8 cellular contexts compared by ENCODE assay signal in genomic region chr19:56476671-56477428, GRCh38. TPM values are rescaled to one million over a fixed set of nuclear protein-coding genes. Genes with fewer than 3 reads are reported as not detected.
A peak's percentile ranks its signal among the peaks of the same experiment; 100 is the strongest.
DNase-seq lines count a peak whose midpoint lies in the region; ATAC-seq and TF ChIP-seq lines count a peak whose summit lies in the region.

Gene ZNF667, minus strand, starts transcription at chr19:56477345. Its CDS starts 14,975 bp downstream, at chr19:56462370.

- no peak within 1 kb of the TSS for H3K27ac Mint-ChIP-seq in activated T-helper 2 cell treated with anti-CD3 and anti-CD28 coated beads, Interferon-gamma antibody, Interleukin-2, Interleukin-4, amounts not matched to agents 10 μg/mL and 5 μg/mL and 100 μg/mL, durations not matched to agents 14 hours and 24 hours and 36 hours

- under 1% methylated on average over 45 of the region's 69 CpGs for WGBS in prostate gland

- peaks cover 12% of the 10 kb centered on the region for H3K36me3 Mint-ChIP-seq in activated T-helper 2 cell treated with anti-CD3 and anti-CD28 coated beads, Interferon-gamma antibody, Interleukin-2, Interleukin-4, amounts not matched to agents 10 μg/mL and 5 μg/mL and 100 μg/mL, durations not matched to agents 14 hours and 24 hours and 36 hours (ENCODE audit: low read depth)

- no peaks in the 10 kb centered on the region for H4K20me1 ChIP-seq in Karpas-422 (ENCODE audit: insufficient read depth, low read depth, low read length)

- H3K9ac ChIP-seq in Karpas-422 (ENCODE audit: low read length), result no peak within 1 kb of the TSS

- intact Hi-C loops in activated T-helper 2 cell treated with anti-CD3 and anti-CD28 coated beads, Interferon-gamma antibody, Interleukin-2, Interleukin-4, amounts not matched to agents 10 μg/mL and 5 μg/mL and 100 μg/mL, durations not matched to agents 14 hours and 24 hours and 36 hours (cut with micrococcal nuclease), result no loop called here
- intact Hi-C loops in prostate gland (cut with DNase I), result loop anchor here (2.0 kb wide), 1 partner anchor 84 kb away; the partner anchor contains the start of gene ZNF582

- H3K4me1 Mint-ChIP-seq in activated T-helper 2 cell treated with anti-CD3 and anti-CD28 coated beads, Interferon-gamma antibody, Interleukin-2, Interleukin-4, amounts not matched to agents 10 μg/mL and 5 μg/mL and 100 μg/mL, durations not matched to agents 14 hours and 24 hours and 36 hours (ENCODE audit: low read depth), result no peaks in the 10 kb centered on the region

- ATAC-seq in HG03025 (IDR thresholded peaks at IDR 0.05; ENCODE audit: low FRiP score, unreplicated experiment), result no peak

- DNase-seq in stimulated activated naive CD4-positive, alpha-beta T cell (lab: John Stamatoyannopoulos, UW), result peak in 4 of 6 experiments; percentile 9 to 56 (median 35)
- DNase-seq in stimulated activated naive CD4-positive, alpha-beta T cell treated with Interleukin-2 at 50 U/mL for 16 hours (lab: John Stamatoyannopoulos, UW), result no peak
- no peak for DNase-seq in activated T-helper 2 cell treated with anti-CD3 and anti-CD28 coated beads, Interferon-gamma antibody, Interleukin-2, Interleukin-4, amounts not matched to agents 10 μg/mL and 5 μg/mL and 100 μg/mL, durations not matched to agents 14 hours and 24 hours and 36 hours (ENCODE audit: low spot score)
- DNase-seq in glomerular visceral epithelial cell (ENCODE audit: extremely low spot score) (peak; percentile 58), prostate gland (ENCODE audit: low spot score) (peak; percentile 6), Karpas-422 (no peak), NCI-H1417 treated with DMSO at 0.1 percent for 48 hours (lab: John Stamatoyannopoulos, UW) (no peak)

- no peaks in the 10 kb centered on the region for H3K27me3 Mint-ChIP-seq in activated T-helper 2 cell treated with anti-CD3 and anti-CD28 coated beads, Interferon-gamma antibody, Interleukin-2, Interleukin-4, amounts not matched to agents 10 μg/mL and 5 μg/mL and 100 μg/mL, durations not matched to agents 14 hours and 24 hours and 36 hours (ENCODE audit: low read depth)

- peak within 1 kb of the TSS; percentile 70 for H3K4me3 Mint-ChIP-seq in activated T-helper 2 cell treated with anti-CD3 and anti-CD28 coated beads, Interferon-gamma antibody, Interleukin-2, Interleukin-4, amounts not matched to agents 10 μg/mL and 5 μg/mL and 100 μg/mL, durations not matched to agents 14 hours and 24 hours and 36 hours (ENCODE audit: low read depth)

- no peak within 1 kb of the TSS for H3K4me2 ChIP-seq in Karpas-422 (ENCODE audit: low read depth, low read length, poor library complexity, severe bottlenecking)

- H3K4me1 ChIP-seq in prostate gland (replicated peaks) (no peaks in the 10 kb centered on the region), Karpas-422 (ENCODE audit: low read length) (no peaks in the 10 kb centered on the region)

- no peak within 1 kb of the TSS for H2AFZ ChIP-seq in Karpas-422 (ENCODE audit: low read length)

- H3K9me3 Mint-ChIP-seq in activated T-helper 2 cell treated with anti-CD3 and anti-CD28 coated beads, Interferon-gamma antibody, Interleukin-2, Interleukin-4, amounts not matched to agents 10 μg/mL and 5 μg/mL and 100 μg/mL, durations not matched to agents 14 hours and 24 hours and 36 hours, result peaks cover 76% of the 10 kb centered on the region

- H3K27ac ChIP-seq in prostate gland, result peak within 1 kb of the TSS; percentile 82 to 84
- no peak within 1 kb of the TSS for H3K27ac ChIP-seq in Karpas-422 (ENCODE audit: low read length)

- H3K9me3 ChIP-seq in prostate gland, result no peaks in the 10 kb centered on the region
- peaks cover 15% of the 10 kb centered on the region; the same call in 1 of the 2 replicates for H3K9me3 ChIP-seq in Karpas-422 (ENCODE audit: low read length)

- TF ChIP-seq POLR2A in prostate gland (IDR thresholded peaks at IDR 0.05), result no peak

- H3K4me3 ChIP-seq in prostate gland, result peak within 1 kb of the TSS; percentile 46 to 69
- H3K4me3 ChIP-seq in Karpas-422 (ENCODE audit: low read length), result no peak within 1 kb of the TSS

- H3K9me2 ChIP-seq in Karpas-422 (replicated peaks; ENCODE audit: insufficient read depth, low read length), result no peaks in the 10 kb centered on the region

- no peak for TF ChIP-seq CTCF in prostate gland (IDR thresholded peaks at IDR 0.05)

- no peaks in the 10 kb centered on the region for H3K79me2 ChIP-seq in Karpas-422 (ENCODE audit: low read length)

- H3K36me3 ChIP-seq in prostate gland (no peaks in the 10 kb centered on the region), Karpas-422 (ENCODE audit: insufficient read depth, low read length) (no peaks in the 10 kb centered on the region)

- H3K27me3 ChIP-seq in prostate gland (replicated peaks; ENCODE audit: insufficient read depth) (no peaks in the 10 kb centered on the region), Karpas-422 (ENCODE audit: low read length) (peaks cover 2% of the 10 kb centered on the region; the same call in 1 of the 2 replicates)

RNA-seq across cellular contexts. Expression of gene ZNF667, which starts in this region (rescaled TPM):
- 0.09 TPM in 2 replicates for total RNA-seq in activated T-helper 2 cell treated with anti-CD3 and anti-CD28 coated beads, Interferon-gamma antibody, Interleukin-2, Interleukin-4, amounts not matched to agents 10 μg/mL and 5 μg/mL and 100 μg/mL, durations not matched to agents 14 hours and 24 hours and 36 hours
- total RNA-seq in prostate gland, result 1 to 10 TPM; 5.5 to 7.6 TPM
- not detected in 2 replicates for total RNA-seq in Karpas-422 (2014; rRNA removed; shearing (Covaris generic); ENCODE audit: low replicate concordance)

Comparison
In these comparisons a context has a peak if more than half of its experiments do, and no peak if none do; other contexts are left out.
1. DNase-seq: peak in stimulated activated naive CD4-positive, alpha-beta T cell (4 of 6), glomerular visceral epithelial cell (single experiment) and prostate gland (single experiment); none in stimulated activated naive CD4-positive, alpha-beta T cell treated with Interleukin-2 at 50 U/mL for 16 hours (single experiment), activated T-helper 2 cell treated with anti-CD3 and anti-CD28 coated beads, Interferon-gamma antibody, Interleukin-2, Interleukin-4, amounts not matched to agents 10 μg/mL and 5 μg/mL and 100 μg/mL, durations not matched to agents 14 hours and 24 hours and 36 hours (single experiment), Karpas-422 (single experiment) and NCI-H1417 treated with DMSO at 0.1 percent for 48 hours (single experiment).